Comparison of ENCODE assay signal across 15 cellular contexts in genomic region chr4:78735697-78736096, GRCh38. TPM values are rescaled to one million over a fixed set of nuclear protein-coding genes. Genes with fewer than 3 reads are reported as not detected.
DNase-seq lines count a peak whose midpoint lies in the region; ATAC-seq and TF ChIP-seq lines count a peak whose summit lies in the region.
"Had no signal": no experiment of that assay in that cellular context is flagged by ENCODE, and none has a peak within 500 bp of the region (broad histone marks: within the 10 kb centered on the region; RNA-seq: fewer than 3 reads in every experiment).

No MANE protein-coding gene starts in this region.

- H3K36me3 Mint-ChIP-seq in stimulated activated effector memory CD8-positive, alpha-beta T cell treated with anti-CD3 and anti-CD28 coated beads, Interleukin-12 subunit alpha, Interleukin-12 subunit beta, amount 100 ng/mL, for 72 hours, result no peaks in the 10 kb centered on the region
- H3K36me3 Mint-ChIP-seq in WTC11, result no peaks in the 10 kb centered on the region
- H3K36me3 Mint-ChIP-seq: brain had no signal

- H3K9me3 Mint-ChIP-seq in stimulated activated effector memory CD8-positive, alpha-beta T cell treated with anti-CD3 and anti-CD28 coated beads, Interleukin-12 subunit alpha, Interleukin-12 subunit beta, amount 100 ng/mL, for 72 hours, result no peaks in the 10 kb centered on the region
- no peaks in the 10 kb centered on the region for H3K9me3 Mint-ChIP-seq in WTC11
- H3K9me3 Mint-ChIP-seq: activated T-helper 17 cell treated with anti-CD3 and anti-CD28 coated beads, Interleukin-2, amount 50 U/mL, for 72 hours; brain; endodermal cell; nephron had no signal

- H3K4me3 Mint-ChIP-seq in stimulated activated effector memory CD8-positive, alpha-beta T cell treated with anti-CD3 and anti-CD28 coated beads, Interleukin-12 subunit alpha, Interleukin-12 subunit beta, amount 100 ng/mL, for 72 hours, result no peak overlapping the region
- no peak overlapping the region for H3K4me3 Mint-ChIP-seq in WTC11
- H3K4me3 Mint-ChIP-seq: activated T-helper 17 cell treated with anti-CD3 and anti-CD28 coated beads, Interleukin-2, amount 50 U/mL, for 72 hours; brain; endodermal cell; nephron had no signal

- no peak for DNase-seq in stimulated activated effector memory CD8-positive, alpha-beta T cell treated with anti-CD3 and anti-CD28 coated beads, Interleukin-12 subunit alpha, Interleukin-12 subunit beta, amount 100 ng/mL, for 72 hours (ENCODE audit: low spot score in 2 of 2)
- DNase-seq in SW 1271 (lab: John Stamatoyannopoulos, UW) (no peak), WTC11 (ENCODE audit: low spot score) (no peak), COR-L47 (lab: John Stamatoyannopoulos, UW) (no peak)
- DNase-seq: activated CD4-positive, alpha-beta T cell treated with anti-CD3 and anti-CD28 coated beads for 48 hours; Caco-2; endodermal cell; IMR-90; NCI-H187 had no signal

- TF ChIP-seq CTCF in WTC11 (IDR thresholded peaks at IDR 0.05), result no peak

- POLR2A ChIA-PET in WTC11 (lab: Charles Lee), result interaction anchor here (1.1 kb wide), 1 partner anchor 9 kb away, joined by 3 read pairs; no protein-coding TSS in a partner anchor

- H3K27me3 Mint-ChIP-seq in WTC11 (ENCODE audit: low read depth), result no peaks in the 10 kb centered on the region
- H3K27me3 Mint-ChIP-seq: activated T-helper 17 cell treated with anti-CD3 and anti-CD28 coated beads, Interleukin-2, amount 50 U/mL, for 72 hours; brain had no signal

- H3K4me1 Mint-ChIP-seq in stimulated activated effector memory CD8-positive, alpha-beta T cell treated with anti-CD3 and anti-CD28 coated beads, Interleukin-12 subunit alpha, Interleukin-12 subunit beta, amount 100 ng/mL, for 72 hours, result peaks cover 6% of the 10 kb centered on the region
- H3K4me1 Mint-ChIP-seq in WTC11, result no peaks in the 10 kb centered on the region
- H3K4me1 Mint-ChIP-seq: activated T-helper 17 cell treated with anti-CD3 and anti-CD28 coated beads, Interleukin-2, amount 50 U/mL, for 72 hours; brain; nephron had no signal

- H3K27ac Mint-ChIP-seq in stimulated activated effector memory CD8-positive, alpha-beta T cell treated with anti-CD3 and anti-CD28 coated beads, Interleukin-12 subunit alpha, Interleukin-12 subunit beta, amount 100 ng/mL, for 72 hours, result no peak overlapping the region
- no peak overlapping the region for H3K27ac Mint-ChIP-seq in WTC11
- H3K27ac Mint-ChIP-seq: activated T-helper 17 cell treated with anti-CD3 and anti-CD28 coated beads, Interleukin-2, amount 50 U/mL, for 72 hours; brain; endodermal cell; nephron had no signal

- CTCF ChIA-PET in WTC11 (lab: Charles Lee), result no interaction called here

- ATAC-seq in GM19023 (IDR thresholded peaks at IDR 0.05; ENCODE audit: unreplicated experiment), result peak; percentile 48
- ATAC-seq in GM21737 (IDR thresholded peaks at IDR 0.05; ENCODE audit: unreplicated experiment), result peak; percentile 65
- ATAC-seq in HG03354 (IDR thresholded peaks at IDR 0.05; ENCODE audit: poor library complexity, severe bottlenecking, unreplicated experiment), result peak; percentile 61
- ATAC-seq in stimulated activated effector memory CD8-positive, alpha-beta T cell treated with anti-CD3 and anti-CD28 coated beads, Interleukin-12 subunit alpha, Interleukin-12 subunit beta, amount 100 ng/mL, for 72 hours, result peak; percentile 13
- ATAC-seq in WTC11, result no peak
- ATAC-seq: activated T-helper 17 cell treated with anti-CD3 and anti-CD28 coated beads, Interleukin-2, amount 50 U/mL, for 72 hours had no signal

TF ChIP-seq in WTC11, 78 proteins besides CTCF, POLR2A, EP300 and RAD21 (continues in another document):
- no peak for TF ChIP-seq ARID4B (CRISPR knock-in tag; IDR thresholded peaks at IDR 0.05; ENCODE audit: borderline replicate concordance)
- TF ChIP-seq TP53 (CRISPR knock-in tag; IDR thresholded peaks at IDR 0.05), result no peak
- TF ChIP-seq TEAD4 (CRISPR knock-in tag; IDR thresholded peaks at IDR 0.05), result no peak
- TF ChIP-seq AFF4 (CRISPR knock-in tag; IDR thresholded peaks at IDR 0.05; ENCODE audit: borderline replicate concordance), result no peak
- TF ChIP-seq MXD4 (CRISPR knock-in tag; IDR thresholded peaks at IDR 0.05; ENCODE audit: borderline replicate concordance), result no peak
- no peak for TF ChIP-seq FOXP4 (CRISPR knock-in tag; IDR thresholded peaks at IDR 0.05)
- TF ChIP-seq USF1 (CRISPR knock-in tag; IDR thresholded peaks at IDR 0.05), result no peak
- TF ChIP-seq CREM (CRISPR knock-in tag; IDR thresholded peaks at IDR 0.05), result no peak

RNA-seq across cellular contexts. Expression of gene BMP2K, which starts 40.5 kb away (rescaled TPM):
- 19.9 to 23.3 TPM (median 20.2 TPM) in 3 replicates for total RNA-seq in WTC11 (2021)
